Comparison of ENCODE assay signal across 21 cellular contexts in the genomic region with DNA sequence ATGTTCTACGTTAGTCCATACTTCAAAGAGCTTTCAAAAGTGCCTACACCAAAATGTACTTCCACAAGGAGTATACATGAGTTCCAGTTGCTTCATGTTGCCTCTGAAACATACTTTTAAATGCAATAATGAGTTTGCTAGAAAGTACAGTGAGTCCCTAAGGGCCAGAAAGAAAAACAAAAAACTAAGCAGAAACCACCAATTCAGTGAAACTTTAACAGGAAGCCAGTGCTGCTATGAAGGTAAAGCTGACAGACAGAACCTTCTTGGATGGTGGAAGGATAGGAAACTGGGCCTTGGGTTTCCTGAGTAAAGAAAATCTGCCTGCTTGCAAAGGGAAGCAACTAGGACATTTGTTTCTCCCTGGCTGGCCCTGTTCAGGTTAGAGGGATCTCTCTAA.
DNase-seq lines count a peak whose midpoint lies in the region; ATAC-seq and TF ChIP-seq lines count a peak whose summit lies in the region.
"Had no signal": no experiment of that assay in that cellular context is flagged by ENCODE, and none has a peak within 500 bp of the region (broad histone marks: within the 10 kb centered on the region; RNA-seq: fewer than 3 reads in every experiment).

No MANE protein-coding gene starts in this region.

- H3K9me3 ChIP-seq in OCI-LY3 (ENCODE audit: insufficient read depth, low read length) (no peaks in the 10 kb centered on the region), esophagus muscularis mucosa (no peaks in the 10 kb centered on the region)
- H3K9me3 ChIP-seq: left ventricle myocardium inferior had no signal

- H3K4me2 ChIP-seq in OCI-LY3 (ENCODE audit: low read length), result peak overlapping the region; percentile 40; the same call in 1 of the 2 replicates

- H3K27ac ChIP-seq in OCI-LY3 (ENCODE audit: low read length) (no peak overlapping the region), esophagus muscularis mucosa (replicated peaks in 1 of 4) (no peak overlapping the region)
- H3K27ac ChIP-seq: left ventricle myocardium inferior, SK-N-MC had no signal

- intact Hi-C loops in esophagus muscularis mucosa (cut with DNase I), result no loop called here

- H4K20me1 ChIP-seq in OCI-LY3 (ENCODE audit: insufficient read depth, low read length), result no peaks in the 10 kb centered on the region

- no peak for TF ChIP-seq CTCF in OCI-LY3 (IDR thresholded peaks at IDR 0.05; ENCODE audit: low read depth, low read length)
- TF ChIP-seq CTCF in esophagus muscularis mucosa (IDR thresholded peaks at IDR 0.05), result no peak

- 0 out of 2 replicates have a peak overlapping the region, but pooled peaks have one; percentile 47 for H2AFZ ChIP-seq in OCI-LY3 (ENCODE audit: low read depth, low read length)

- 88% methylated on average over 1 of the region's 1 CpG for WGBS in esophagus muscularis mucosa

- DNase-seq in A172 (ENCODE audit: low spot score), result no peak
- no peak for DNase-seq in HEK293T (ENCODE audit: extremely low spot score)
- DNase-seq in esophagus muscularis mucosa (ENCODE audit: extremely low spot score), result no peak
- DNase-seq in NCI-H524 (lab: John Stamatoyannopoulos, UW), result no peak
- DNase-seq: activated CD8-positive, alpha-beta T cell treated with anti-CD3 and anti-CD28 coated beads for 36 hours; activated naive CD4-positive, alpha-beta T cell treated with anti-CD3 and anti-CD28 coated beads for 36 hours; amygdala; CD4-positive, CD25-positive, alpha-beta regulatory T cell; central memory CD4-positive, alpha-beta T cell; dorsolateral prefrontal cortex; foreskin fibroblast; left ventricle myocardium inferior; NCI-H1417; NCI-H2107; posterior cingulate gyrus; stimulated activated naive B cell treated with anti-CD40 and anti-IgM and Interleukin-4, amounts not matched to agents 10 μg/mL and 1 μg/mL and 100 μg/mL, for 72 hours had no signal

- ATAC-seq in GM18858 (IDR thresholded peaks at IDR 0.05; ENCODE audit: unreplicated experiment) (peak; percentile 33), GM19467 (IDR thresholded peaks at IDR 0.05; ENCODE audit: unreplicated experiment) (peak; percentile 48), HG03064 (IDR thresholded peaks at IDR 0.05; ENCODE audit: low read depth, unreplicated experiment) (peak; percentile 52)
- ATAC-seq: activated CD8-positive, alpha-beta T cell treated with anti-CD3 and anti-CD28 coated beads for 36 hours; stimulated activated naive B cell treated with anti-CD40 and anti-IgM and Interleukin-4, amounts not matched to agents 10 μg/mL and 1 μg/mL and 100 μg/mL, for 72 hours had no signal

- H3K9ac ChIP-seq in OCI-LY3 (ENCODE audit: low read length), result no peak overlapping the region

- CTCF ChIA-PET in HEK293T (lab: Yijun Ruan, JAX), result no interaction called here

- POLR2A ChIA-PET in HEK293T (lab: Yijun Ruan, JAX), result no interaction called here

- no peak for TF ChIP-seq EP300 in esophagus muscularis mucosa (IDR thresholded peaks at IDR 0.05)

- H3K36me3 ChIP-seq in OCI-LY3 (replicated peaks; ENCODE audit: low read depth, low read length), result no peaks in the 10 kb centered on the region
- peaks cover 0 to 25% (median 0%) of the 10 kb centered on the region in 4 donors for H3K36me3 ChIP-seq in esophagus muscularis mucosa
- H3K36me3 ChIP-seq: left ventricle myocardium inferior had no signal

- H3K27me3 ChIP-seq in OCI-LY3 (ENCODE audit: low read depth, low read length), result no peaks in the 10 kb centered on the region
- H3K27me3 ChIP-seq in esophagus muscularis mucosa, result no peaks in the 10 kb centered on the region
- H3K27me3 ChIP-seq: dorsolateral prefrontal cortex had no signal

- no peak for TF ChIP-seq POLR2A in esophagus muscularis mucosa (IDR thresholded peaks at IDR 0.05; ENCODE audit: low read depth)

- H3K4me3 ChIP-seq in OCI-LY3 (ENCODE audit: low read length) (no peak overlapping the region), esophagus muscularis mucosa (no peak overlapping the region)
- H3K4me3 ChIP-seq: dorsolateral prefrontal cortex, left ventricle myocardium inferior, SK-N-MC had no signal

- H3K79me2 ChIP-seq in OCI-LY3 (ENCODE audit: low read length), result no peaks in the 10 kb centered on the region

- H3K4me1 ChIP-seq in OCI-LY3 (ENCODE audit: low read length) (peaks cover 27% of the 10 kb centered on the region), esophagus muscularis mucosa (peaks cover 0 to 9% (median 4%) of the 10 kb centered on the region in 4 donors)
- H3K4me1 ChIP-seq: left ventricle myocardium inferior had no signal

TF ChIP-seq in HEK293T, 16 proteins besides CTCF, POLR2A, EP300 and RAD21:
- TF ChIP-seq FOXM1 (IDR thresholded peaks at IDR 0.05; ENCODE audit: borderline replicate concordance) (no peak), FOXA1 (IDR thresholded peaks at IDR 0.05) (no peak), LEF1 (IDR thresholded peaks at IDR 0.05; ENCODE audit: borderline replicate concordance) (no peak), CTBP1 (IDR thresholded peaks at IDR 0.05; ENCODE audit: borderline replicate concordance) (no peak), FOXK2 (IDR thresholded peaks at IDR 0.05) (no peak), L3MBTL2 (conservative IDR thresholded peaks at IDR 0.05) (no peak), ARNT (IDR thresholded peaks at IDR 0.05) (no peak), HDGF (IDR thresholded peaks at IDR 0.05; ENCODE audit: borderline replicate concordance) (no peak), NFRKB (IDR thresholded peaks at IDR 0.05) (no peak), BHLHE40 (IDR thresholded peaks at IDR 0.05; ENCODE audit: borderline replicate concordance) (no peak), ZNF384 (IDR thresholded peaks at IDR 0.05) (no peak), SUZ12 (IDR thresholded peaks at IDR 0.05) (no peak), ELF4 (IDR thresholded peaks at IDR 0.05) (no peak), SP1 (IDR thresholded peaks at IDR 0.05) (no peak), TARDBP (IDR thresholded peaks at IDR 0.05) (no peak)
- TF ChIP-seq, protein P1, sequence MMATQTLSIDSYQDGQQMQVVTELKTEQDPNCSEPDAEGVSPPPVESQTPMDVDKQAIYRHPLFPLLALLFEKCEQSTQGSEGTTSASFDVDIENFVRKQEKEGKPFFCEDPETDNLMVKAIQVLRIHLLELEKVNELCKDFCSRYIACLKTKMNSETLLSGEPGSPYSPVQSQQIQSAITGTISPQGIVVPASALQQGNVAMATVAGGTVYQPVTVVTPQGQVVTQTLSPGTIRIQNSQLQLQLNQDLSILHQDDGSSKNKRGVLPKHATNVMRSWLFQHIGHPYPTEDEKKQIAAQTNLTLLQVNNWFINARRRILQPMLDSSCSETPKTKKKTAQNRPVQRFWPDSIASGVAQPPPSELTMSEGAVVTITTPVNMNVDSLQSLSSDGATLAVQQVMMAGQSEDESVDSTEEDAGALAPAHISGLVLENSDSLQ (IDR thresholded peaks at IDR 0.05), result no peak
